ENCODE assay signal across 19 cellular contexts in genomic region chr20:2919518-2920245, GRCh38. TPM values are rescaled to one million over a fixed set of nuclear protein-coding genes. Genes with fewer than 3 reads are reported as not detected.
DNase-seq lines count a peak whose midpoint lies in the region; ATAC-seq, FAIRE-seq and TF ChIP-seq lines count a peak whose summit lies in the region.
"Had no signal": no experiment of that assay in that cellular context is flagged by ENCODE, and none has a peak within 500 bp of the region (broad histone marks: within the 10 kb centered on the region; RNA-seq: fewer than 3 reads in every experiment).

No MANE protein-coding gene starts in this region.

- H3K27ac ChIP-seq in Karpas-422 (ENCODE audit: low read length) (no peak overlapping the region; the same call in 1 of the 2 replicates), colonic mucosa (peak overlapping the region; percentile 14)
- H3K27ac ChIP-seq: ascending aorta, KMS-11 had no signal

- ATAC-seq in mucosa of descending colon = peak; percentile 96
- ATAC-seq: activated CD4-positive, CD25-positive, alpha-beta regulatory T cell treated with anti-CD3 and anti-CD28 coated beads, Interleukin-2, amount 50 U/mL, for 24 hours; sciatic nerve had no signal

- no peak overlapping the region for H3K4me3 Mint-ChIP-seq in glutamatergic neuron (ENCODE audit: unreplicated experiment)

- H3K4me2 ChIP-seq in Karpas-422 (ENCODE audit: low read depth, low read length, poor library complexity, severe bottlenecking) = peak overlapping the region; percentile 53
- H3K4me2 ChIP-seq: KMS-11 had no signal

- no peaks in the 10 kb centered on the region for H3K36me3 Mint-ChIP-seq in glutamatergic neuron (ENCODE audit: unreplicated experiment)

- TF ChIP-seq CTCF in colonic mucosa (IDR thresholded peaks at IDR 0.05) = no peak
- no peak for TF ChIP-seq CTCF in mucosa of descending colon (IDR thresholded peaks at IDR 0.05)
- no peak for TF ChIP-seq CTCF in glutamatergic neuron (IDR thresholded peaks at IDR 0.05; ENCODE audit: partially characterized antibody, unreplicated experiment)

- H3K9me3 ChIP-seq in Karpas-422 (ENCODE audit: low read length) (no peaks in the 10 kb centered on the region), colonic mucosa (no peaks in the 10 kb centered on the region), mucosa of descending colon (no peaks in the 10 kb centered on the region)
- H3K9me3 ChIP-seq: ascending aorta had no signal

- H3K4me3 ChIP-seq in Karpas-422 (ENCODE audit: low read length) = no peak overlapping the region
- H3K4me3 ChIP-seq in colonic mucosa = no peak overlapping the region
- H3K4me3 ChIP-seq in mucosa of descending colon = no peak overlapping the region
- H3K4me3 ChIP-seq: ascending aorta had no signal

- H3K27ac Mint-ChIP-seq in glutamatergic neuron (ENCODE audit: unreplicated experiment) = no peak overlapping the region

- no peaks in the 10 kb centered on the region for H3K27me3 ChIP-seq in Karpas-422 (ENCODE audit: low read length)
- no peaks in the 10 kb centered on the region for H3K27me3 ChIP-seq in colonic mucosa
- H3K27me3 ChIP-seq: ascending aorta had no signal

- H3K79me2 ChIP-seq in Karpas-422 (ENCODE audit: low read length) = peaks cover 92% of the 10 kb centered on the region

- peaks cover 4% of the 10 kb centered on the region for H3K9me3 Mint-ChIP-seq in glutamatergic neuron (ENCODE audit: unreplicated experiment)

- H3K4me1 ChIP-seq in Karpas-422 (ENCODE audit: low read length) (peaks cover 33% of the 10 kb centered on the region), colonic mucosa (no peaks in the 10 kb centered on the region), mucosa of descending colon (ENCODE audit: low read depth) (peaks cover 14% of the 10 kb centered on the region)
- H3K4me1 ChIP-seq: ascending aorta had no signal

- peaks cover 9% of the 10 kb centered on the region; the same call in 1 of the 2 replicates for H3K36me3 ChIP-seq in Karpas-422 (ENCODE audit: insufficient read depth, low read length)
- no peaks in the 10 kb centered on the region for H3K36me3 ChIP-seq in colonic mucosa
- H3K36me3 ChIP-seq in mucosa of descending colon (ENCODE audit: low read depth) = no peaks in the 10 kb centered on the region

- intact Hi-C loops in colonic mucosa (cut with DNase I) = no loop called here
- intact Hi-C loops in mucosa of descending colon (cut with DNase I, micrococcal nuclease) = no loop called here

- peaks cover 8% of the 10 kb centered on the region for H3K4me1 Mint-ChIP-seq in glutamatergic neuron (ENCODE audit: low read depth, unreplicated experiment)

- peaks cover 4% of the 10 kb centered on the region for H3K27me3 Mint-ChIP-seq in glutamatergic neuron (ENCODE audit: unreplicated experiment)

- no peaks in the 10 kb centered on the region for H4K20me1 ChIP-seq in Karpas-422 (ENCODE audit: insufficient read depth, low read depth, low read length)

- H3K9ac ChIP-seq in Karpas-422 (ENCODE audit: low read length) = no peak overlapping the region
- H3K9ac ChIP-seq in colonic mucosa (ENCODE audit: low read depth in 2 of 2, low read length in 2 of 2) = no peak overlapping the region
- H3K9ac ChIP-seq: KMS-11 had no signal

- H2AFZ ChIP-seq in Karpas-422 (ENCODE audit: low read length) = no peak overlapping the region

- DNase-seq in GM19239 (ENCODE audit: insufficient read length, low spot score) (no peak), Karpas-422 (no peak), colonic mucosa (peak; percentile 56), mucosa of descending colon (peak in 1 of 3 donors; percentile 60), glutamatergic neuron (no peak), NCI-H526 treated with DMSO at 0.1 percent for 48 hours (lab: John Stamatoyannopoulos, UW) (no peak), DMS79 treated with DMSO at 0.1 percent for 48 hours (lab: John Stamatoyannopoulos, UW) (no peak)
- DNase-seq in NK-92 treated with Interleukin-12 subunit alpha and Interleukin-12 subunit beta, amount 100 ng/mL, for 24 hours (lab: John Stamatoyannopoulos, UW) = no peak
- DNase-seq: activated gamma-delta T cell, hippocampal formation, NCI-H1048, NCI-H524 treated with DMSO at 0.1 percent for 48 hours, occipital lobe, OCI-M1, T-helper 9 cell had no signal

- peak; percentile 82 for FAIRE-seq in GM19239 (lab: Jason Lieb, UNC)

- H3K9me2 ChIP-seq in Karpas-422 (replicated peaks; ENCODE audit: insufficient read depth, low read length) = no peaks in the 10 kb centered on the region

RNA-seq across cellular contexts. Expression of gene PTPRA, which starts 46.4 kb away (rescaled TPM):
- 45.2 and 58.4 TPM in 2 replicates for total RNA-seq in Karpas-422 (2014; rRNA removed; shearing (Covaris generic); ENCODE audit: low replicate concordance)
- total RNA-seq in colonic mucosa (10 to 100 TPM; 30.3 to 55.2 TPM), mucosa of descending colon (10 to 100 TPM; 39.0 to 64.7 (median 59.3) TPM), glutamatergic neuron (ENCODE audit: unreplicated experiment) (59.5 TPM)
